In the genomic region with DNA sequence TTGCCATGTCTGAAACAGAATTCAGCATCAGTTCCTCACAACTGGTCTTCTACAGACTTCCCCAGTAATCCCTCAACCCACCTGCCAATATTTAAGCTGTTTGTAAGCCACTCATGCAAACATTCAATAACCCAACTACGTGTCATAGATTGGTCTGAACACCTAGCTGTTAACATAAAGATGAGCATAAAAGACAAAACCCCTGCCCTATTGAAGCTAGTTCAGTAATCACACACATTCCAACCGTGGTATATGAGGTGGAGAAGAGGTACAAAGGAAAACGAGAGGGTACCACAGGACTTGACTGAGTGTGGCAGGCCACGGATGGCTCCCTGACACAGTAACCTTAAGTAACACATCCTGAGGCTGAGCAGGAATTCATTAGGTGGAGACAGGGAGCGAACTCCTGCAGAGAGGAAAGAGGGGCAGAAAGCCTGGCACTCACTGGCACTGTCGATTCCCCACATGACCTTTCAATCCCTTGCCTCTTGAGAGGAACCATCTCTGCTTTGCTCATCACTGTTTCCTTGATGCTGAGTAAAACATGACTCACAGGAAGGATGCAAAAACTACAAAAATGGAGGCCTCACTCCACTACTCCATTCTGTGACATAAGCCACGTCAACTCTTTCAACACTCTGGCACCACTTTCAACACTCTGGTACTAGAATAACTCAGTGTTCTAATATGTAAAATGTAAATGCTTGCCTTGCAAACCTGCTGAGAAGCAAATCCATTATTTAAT, we compare ENCODE assay signal across 8 cellular contexts. TPM values are rescaled to one million over a fixed set of nuclear protein-coding genes. Genes with fewer than 3 reads are reported as not detected.
A peak's percentile ranks its signal among the peaks of the same experiment; 100 is the strongest.
DNase-seq lines count a peak whose midpoint lies in the region; ATAC-seq and TF ChIP-seq lines count a peak whose summit lies in the region.

No MANE protein-coding gene starts in this region.

- H3K9ac ChIP-seq in PC-3 (ENCODE audit: low read length) = no peak overlapping the region

- peaks cover 45% of the 10 kb centered on the region for H3K36me3 ChIP-seq in PC-3 (ENCODE audit: low read depth, low read length)

- CTCF ChIA-PET in PC-3 (lab: Charles Lee) = no interaction called here

- H3K27me3 ChIP-seq in PC-3 (ENCODE audit: low read length) = no peaks in the 10 kb centered on the region

- DNase-seq in GM04504 (ENCODE audit: low read depth) (peak; percentile 50), PC-3 (peak; percentile 50), dermis blood vessel endothelial cell (peak; percentile 85), pulmonary artery endothelial cell (ENCODE audit: low read depth, low spot score) (peak; percentile 51), NCI-H524 treated with DMSO at 0.1 percent for 48 hours (lab: John Stamatoyannopoulos, UW) (no peak), NCI-H1694 (lab: John Stamatoyannopoulos, UW) (no peak), DMS79 (lab: John Stamatoyannopoulos, UW) (no peak)

- TF ChIP-seq CTCF in PC-3 (conservative IDR thresholded peaks at IDR 0.05; ENCODE audit: low read depth, low read length) = no peak

- no TSS peak for BruUV-seq in PC-3 (replicated peaks; lab: Mats Ljungman, UMichigan)

- no peaks in the 10 kb centered on the region for H4K20me1 ChIP-seq in PC-3 (ENCODE audit: low read length)

- ATAC-seq in PC-3 = peak; percentile 77
- ATAC-seq in GM21390 (IDR thresholded peaks at IDR 0.05; ENCODE audit: unreplicated experiment) = no peak

- no peaks in the 10 kb centered on the region for H3F3A ChIP-seq in PC-3 (ENCODE audit: low read length, unreplicated experiment)

- intact Hi-C loops in PC-3 (cut with micrococcal nuclease) = no loop called here

- H3K4me1 ChIP-seq in PC-3 (ENCODE audit: insufficient read depth, low read length) = no peaks in the 10 kb centered on the region

- H3K4me2 ChIP-seq in PC-3 (ENCODE audit: low read length) = no peak overlapping the region

- POLR2A ChIA-PET in PC-3 (lab: Charles Lee; ENCODE audit: unreplicated experiment) = no interaction called here

- H3K4me3 ChIP-seq in PC-3 (ENCODE audit: low read length) = no peak overlapping the region

- H2AFZ ChIP-seq in PC-3 (ENCODE audit: low read length) = no peak overlapping the region

- H3K79me2 ChIP-seq in PC-3 (ENCODE audit: low read length) = no peaks in the 10 kb centered on the region

- H3K27ac ChIP-seq in PC-3 (ENCODE audit: low read length) = peak overlapping the region; percentile 10; the same call in 1 of the 2 replicates

- H3K9me2 ChIP-seq in PC-3 (replicated peaks; ENCODE audit: low read length) = no peaks in the 10 kb centered on the region

- no peaks in the 10 kb centered on the region for H3K9me3 ChIP-seq in PC-3 (ENCODE audit: low read length)

RNA-seq across cellular contexts. Expression of a gene that starts 31.3 kb away (rescaled TPM):
- total RNA-seq in PC-3 (2014; rRNA removed) (262 and 270 TPM in 2 replicates), dermis blood vessel endothelial cell (458 and 572 TPM in 2 replicates), pulmonary artery endothelial cell (583 and 745 TPM in 2 replicates)

Comparison
In these comparisons a context has a peak if more than half of its experiments do, and no peak if none do; other contexts are left out.
1. DNase-seq: peak in GM04504 (single experiment), PC-3 (single experiment), dermis blood vessel endothelial cell (single experiment) and pulmonary artery endothelial cell (single experiment); none in NCI-H524 treated with DMSO at 0.1 percent for 48 hours (single experiment), NCI-H1694 (single experiment) and DMS79 (single experiment).